In the genomic region with DNA sequence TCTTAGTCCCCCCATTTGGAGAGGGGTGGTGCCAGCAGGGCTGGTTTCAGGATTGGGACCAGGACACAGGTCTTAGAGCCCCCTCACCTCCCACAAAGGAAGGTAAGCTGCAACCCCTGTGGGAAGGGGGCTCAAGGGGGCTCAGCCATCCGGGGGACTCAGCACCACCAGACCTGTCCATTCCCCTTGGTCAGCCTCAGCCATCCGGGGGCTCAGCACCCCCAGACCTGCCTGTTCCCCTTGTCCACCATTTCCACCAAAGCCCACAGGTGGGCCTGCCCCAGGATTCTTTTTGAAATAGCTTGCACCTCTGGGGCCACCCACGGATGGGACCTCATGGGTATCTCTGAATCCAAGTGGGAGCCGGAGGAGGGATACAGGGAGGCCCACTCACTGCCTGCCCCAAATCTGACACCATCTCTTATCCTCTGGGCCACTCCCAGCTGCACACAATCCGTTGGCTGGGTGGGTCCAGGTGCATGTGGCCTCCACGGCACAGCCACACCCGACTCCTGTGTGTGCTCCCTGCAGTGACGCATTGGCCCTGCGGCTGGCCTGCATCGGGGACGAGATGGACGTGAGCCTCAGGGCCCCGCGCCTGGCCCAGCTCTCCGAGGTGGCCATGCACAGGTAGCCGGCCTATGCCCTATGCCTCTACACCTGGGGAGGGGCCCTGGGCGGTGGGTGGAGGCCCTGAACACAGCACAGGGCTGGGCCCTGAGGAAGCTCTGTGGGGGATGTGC, we compare ENCODE assay signal across 10 cellular contexts. TPM values are rescaled to one million over a fixed set of nuclear protein-coding genes. Genes with fewer than 3 reads are reported as not detected.
DNase-seq lines count a peak whose midpoint lies in the region; ATAC-seq and TF ChIP-seq lines count a peak whose summit lies in the region.
"Had no signal": no experiment of that assay in that cellular context is flagged by ENCODE, and none has a peak within 500 bp of the region (broad histone marks: within the 10 kb centered on the region; RNA-seq: fewer than 3 reads in every experiment).

No MANE protein-coding gene starts in this region.

- TF ChIP-seq EP300 in esophagus muscularis mucosa (IDR thresholded peaks at IDR 0.05) = no peak

- H3K9ac ChIP-seq in BLaER1 treated with 17β-estradiol and CSF1 and Interleukin-3, amounts not matched to agents 10 nM and 100 nM = peak overlapping the region in 8 of 11 experiments; percentile 28 to 72 (median 62); a peak in 16 of 22 replicates
- H3K9ac ChIP-seq: KMS-11 had no signal

- H4K20me1 ChIP-seq in BLaER1 treated with 17β-estradiol and CSF1 and Interleukin-3, amounts not matched to agents 10 nM and 100 nM = peaks cover 0 to 45% (median 28%) of the 10 kb centered on the region in 11 experiments; a peak in 17 of 22 replicates

- TF ChIP-seq CTCF in RWPE1 (conservative IDR thresholded peaks at IDR 0.05; ENCODE audit: low read depth) = no peak
- TF ChIP-seq CTCF in esophagus muscularis mucosa (IDR thresholded peaks at IDR 0.05) = no peak

- CTCF ChIA-PET in RWPE1 (lab: Yijun Ruan, JAX) = interaction anchor here (1.0 kb wide), 1 partner anchor 10 kb away, joined by 3 read pairs; no protein-coding TSS in a partner anchor

- peak overlapping the region in 3 of 10 experiments; percentile 20 to 48 (median 22); a peak in 3 of 20 replicates for H3K4me3 ChIP-seq in BLaER1 treated with 17β-estradiol and CSF1 and Interleukin-3, amounts not matched to agents 10 nM and 100 nM
- H3K4me3 ChIP-seq in esophagus muscularis mucosa = no peak overlapping the region
- H3K4me3 ChIP-seq in effector memory CD4-positive, alpha-beta T cell (ENCODE audit: insufficient read depth, low read depth, low read length, poor library complexity, severe bottlenecking) = no peak overlapping the region
- H3K4me3 ChIP-seq: spleen, uterus had no signal

- H3K4me1 ChIP-seq in BLaER1 treated with 17β-estradiol and CSF1 and Interleukin-3, amounts not matched to agents 10 nM and 100 nM = peaks cover 41 to 95% (median 86%) of the 10 kb centered on the region in 10 experiments
- H3K4me1 ChIP-seq in esophagus muscularis mucosa = peaks cover 0 to 10% (median 3%) of the 10 kb centered on the region in 4 donors
- H3K4me1 ChIP-seq in effector memory CD4-positive, alpha-beta T cell (ENCODE audit: control insufficient read depth, insufficient read depth, low read length, poor library complexity, severe bottlenecking) = no peaks in the 10 kb centered on the region
- H3K4me1 ChIP-seq: uterus had no signal

- POLR2A ChIA-PET in RWPE1 (lab: Yijun Ruan, JAX; ENCODE audit: low non-redundant PET) = no interaction called here

- H3K27me3 ChIP-seq in BLaER1 treated with 17β-estradiol and CSF1 and Interleukin-3, amounts not matched to agents 10 nM and 100 nM = no peaks in the 10 kb centered on the region
- H3K27me3 ChIP-seq in esophagus muscularis mucosa = no peaks in the 10 kb centered on the region
- no peaks in the 10 kb centered on the region for H3K27me3 ChIP-seq in effector memory CD4-positive, alpha-beta T cell (replicated peaks; ENCODE audit: control insufficient read depth, insufficient read depth, low read length, poor library complexity, severe bottlenecking)
- H3K27me3 ChIP-seq: uterus had no signal

- 86% methylated on average over 4 of the region's 17 CpGs for WGBS in esophagus muscularis mucosa

- DNase-seq in RWPE1 (ENCODE audit: low spot score) (peak; percentile 67), left colon (peak; percentile 83 to 92), esophagus muscularis mucosa (ENCODE audit: extremely low spot score) (no peak), activated gamma-delta T cell treated with Interleukin-2 at 50 U/mL for 16 hours (no peak)
- DNase-seq in effector memory CD4-positive, alpha-beta T cell = no peak
- DNase-seq: spleen, T-helper 2 cell, uterus had no signal

- peak overlapping the region; percentile 84 to 100 (median 96) for H3K4me2 ChIP-seq in BLaER1 treated with 17β-estradiol and CSF1 and Interleukin-3, amounts not matched to agents 10 nM and 100 nM
- H3K4me2 ChIP-seq: KMS-11 had no signal

- peaks cover 0 to 18% (median 15%) of the 10 kb centered on the region in 11 experiments; a peak in 19 of 22 replicates for H3K36me3 ChIP-seq in BLaER1 treated with 17β-estradiol and CSF1 and Interleukin-3, amounts not matched to agents 10 nM and 100 nM
- peaks cover 1 to 17% (median 6%) of the 10 kb centered on the region in 4 donors for H3K36me3 ChIP-seq in esophagus muscularis mucosa
- H3K36me3 ChIP-seq in effector memory CD4-positive, alpha-beta T cell (ENCODE audit: control insufficient read depth, insufficient read depth, low read length) = no peaks in the 10 kb centered on the region
- H3K36me3 ChIP-seq: uterus had no signal

- ATAC-seq in left colon = peak; percentile 74

- peak overlapping the region in 9 of 11 experiments; percentile 7 to 78 (median 71); a peak in 17 of 22 replicates for H3K27ac ChIP-seq in BLaER1 treated with 17β-estradiol and CSF1 and Interleukin-3, amounts not matched to agents 10 nM and 100 nM
- peak overlapping the region; percentile 77 for H3K27ac ChIP-seq in RWPE1
- no peak overlapping the region for H3K27ac ChIP-seq in esophagus muscularis mucosa (replicated peaks in 1 of 4)
- no peak overlapping the region for H3K27ac ChIP-seq in effector memory CD4-positive, alpha-beta T cell (ENCODE audit: insufficient read depth, low read length, poor library complexity, severe bottlenecking)
- H3K27ac ChIP-seq: KMS-11, spleen, uterus had no signal

- intact Hi-C loops in left colon (cut with DNase I, micrococcal nuclease) = no loop called here
- intact Hi-C loops in esophagus muscularis mucosa (cut with DNase I) = no loop called here

- TF ChIP-seq POLR2A in esophagus muscularis mucosa (IDR thresholded peaks at IDR 0.05; ENCODE audit: low read depth) = no peak

- H3K9me3 ChIP-seq in BLaER1 treated with 17β-estradiol and CSF1 and Interleukin-3, amounts not matched to agents 10 nM and 100 nM (replicated peaks in 1 of 11) = no peaks in the 10 kb centered on the region
- H3K9me3 ChIP-seq in esophagus muscularis mucosa = no peaks in the 10 kb centered on the region
- H3K9me3 ChIP-seq in effector memory CD4-positive, alpha-beta T cell (ENCODE audit: control insufficient read depth, low read length) = no peaks in the 10 kb centered on the region
- H3K9me3 ChIP-seq: spleen, uterus had no signal

RNA-seq across cellular contexts. Expression of gene MCAT, which starts 15.9 kb away (rescaled TPM):
- total RNA-seq in left colon = 10 to 100 TPM; 15.2 to 19.7 TPM
- total RNA-seq in esophagus muscularis mucosa = 10 to 100 TPM; 15.8 to 32.1 (median 22.7) TPM

RNA-seq across cellular contexts. Expression of gene BIK, which starts 16.8 kb away (rescaled TPM):
- total RNA-seq in left colon = 10 to 100 TPM; 22.6 to 23.0 TPM
- under 1 TPM in 1 of 4 donors, not detected in 3; 0.32 TPM for total RNA-seq in esophagus muscularis mucosa

RNA-seq across cellular contexts. Expression of gene TSPO, which starts 24.0 kb away (rescaled TPM):
- total RNA-seq in left colon (100 to 1,000 TPM; 250 to 259 TPM), esophagus muscularis mucosa (100 to 1,000 TPM; 172 to 191 (median 182) TPM)

RNA-seq across cellular contexts. Expression of gene TTLL1, which starts 38.1 kb away (rescaled TPM):
- total RNA-seq in left colon = 1 to 10 TPM; 2.1 to 3.2 TPM
- total RNA-seq in esophagus muscularis mucosa = 1 to 10 TPM; 2.8 to 7.3 (median 4.1) TPM

RNA-seq across cellular contexts. Expression of gene TTLL12, which starts 59.6 kb away (rescaled TPM):
- total RNA-seq in left colon (10 to 100 TPM; 79.5 to 91.6 TPM), esophagus muscularis mucosa (10 to 100 TPM; 19.9 to 32.8 (median 28.0) TPM)

Comparison
In these comparisons a context has a peak if more than half of its experiments do, and no peak if none do; other contexts are left out.
1. H3K27ac ChIP-seq: peak in BLaER1 treated with 17β-estradiol and CSF1 and Interleukin-3, amounts not matched to agents 10 nM and 100 nM (9 of 11) and RWPE1 (single experiment); none in esophagus muscularis mucosa (0 of 4) and effector memory CD4-positive, alpha-beta T cell (single experiment).
2. DNase-seq: peak in RWPE1 (single experiment) and left colon (2 of 2); none in esophagus muscularis mucosa (single experiment), activated gamma-delta T cell treated with Interleukin-2 at 50 U/mL for 16 hours (single experiment) and effector memory CD4-positive, alpha-beta T cell (0 of 3).
3. RNA of gene BIK, which starts 16.8 kb away (total RNA-seq): 22.6 to 23.0 TPM in left colon; 0.32 TPM in esophagus muscularis mucosa; every median in the first group is over 10 times any median in the second.